In genomic region chr4:82042042-82042441, GRCh38 we compare ENCODE assay signal across 18 cellular contexts.
DNase-seq lines count a peak whose midpoint lies in the region; ATAC-seq and TF ChIP-seq lines count a peak whose summit lies in the region.
"Had no signal": no experiment of that assay in that cellular context is flagged by ENCODE, and none has a peak within 500 bp of the region (broad histone marks: within the 10 kb centered on the region; RNA-seq: fewer than 3 reads in every experiment).

No MANE protein-coding gene starts in this region.

- peak; percentile 77 to 90 for ATAC-seq in activated naive CD4-positive, alpha-beta T cell treated with anti-CD3 and anti-CD28 coated beads, Interleukin-2, amount 50 U/mL, for 72 hours
- peak; percentile 43 for ATAC-seq in stimulated activated naive CD8-positive, alpha-beta T cell treated with anti-CD3 and anti-CD28 coated beads, Interleukin-15, amount 100 ng/mL, for 72 hours
- ATAC-seq in HG03520 (IDR thresholded peaks at IDR 0.05; ENCODE audit: unreplicated experiment) = no peak

- H3K79me2 ChIP-seq in hepatocyte = peaks cover 37% of the 10 kb centered on the region

- no peaks in the 10 kb centered on the region for H4K20me1 ChIP-seq in hepatocyte (ENCODE audit: insufficient read depth, poor library complexity, severe bottlenecking)

- no peak overlapping the region for H2AFZ ChIP-seq in hepatocyte

- intact Hi-C loops in activated naive CD4-positive, alpha-beta T cell treated with anti-CD3 and anti-CD28 coated beads for 36 hours (cut with micrococcal nuclease) = loop anchor here (5.0 kb wide), 2 partner anchors 120 to 225 kb away; no protein-coding TSS in a partner anchor

- DNase-seq in activated naive CD4-positive, alpha-beta T cell treated with anti-CD3 and anti-CD28 coated beads, Interleukin-2, amount 50 U/mL, for 72 hours (ENCODE audit: low spot score in 2 of 2) = no peak
- DNase-seq in activated naive CD4-positive, alpha-beta T cell treated with anti-CD3 and anti-CD28 coated beads for 36 hours = no peak
- DNase-seq in activated naive CD8-positive, alpha-beta T cell treated with anti-CD3 and anti-CD28 coated beads for 36 hours = peak; percentile 12
- DNase-seq in hepatocyte (ENCODE audit: low spot score) = no peak
- no peak for DNase-seq in stimulated activated naive CD8-positive, alpha-beta T cell treated with anti-CD3 and anti-CD28 coated beads, Interleukin-15, amount 100 ng/mL, for 72 hours
- DNase-seq in COLO829 (ENCODE audit: low spot score) = no peak
- no peak for DNase-seq in germinal center (ENCODE audit: low spot score)
- DNase-seq: ACHN, HCEC 1CT, KBM-7, NCI-H1417 treated with DMSO at 0.1 percent for 48 hours, NCI-H2029, NCI-H2171 treated with DMSO at 0.1 percent for 48 hours, NCI-H446 treated with DMSO at 0.1 percent for 48 hours, NCI-H748 treated with DMSO at 0.1 percent for 48 hours, RPMI8226, SIG-M5 had no signal

- no peak overlapping the region for H3K4me3 ChIP-seq in hepatocyte

- peaks cover 9% of the 10 kb centered on the region for H3K4me1 ChIP-seq in hepatocyte (ENCODE audit: insufficient read depth)

- peaks cover 19% of the 10 kb centered on the region for H3K4me1 Mint-ChIP-seq in activated naive CD4-positive, alpha-beta T cell treated with anti-CD3 and anti-CD28 coated beads for 36 hours (ENCODE audit: low read depth)
- peaks cover 16% of the 10 kb centered on the region for H3K4me1 Mint-ChIP-seq in activated naive CD8-positive, alpha-beta T cell treated with anti-CD3 and anti-CD28 coated beads for 36 hours
- peaks cover 24% of the 10 kb centered on the region for H3K4me1 Mint-ChIP-seq in stimulated activated naive CD8-positive, alpha-beta T cell treated with anti-CD3 and anti-CD28 coated beads, Interleukin-15, amount 100 ng/mL, for 72 hours

- H3K9me3 ChIP-seq in hepatocyte (ENCODE audit: low read depth) = no peaks in the 10 kb centered on the region

- no peak overlapping the region for H3K27ac Mint-ChIP-seq in activated naive CD4-positive, alpha-beta T cell treated with anti-CD3 and anti-CD28 coated beads, Interleukin-2, amount 50 U/mL, for 72 hours
- H3K27ac Mint-ChIP-seq in activated naive CD4-positive, alpha-beta T cell treated with anti-CD3 and anti-CD28 coated beads for 36 hours = no peak overlapping the region
- H3K27ac Mint-ChIP-seq in activated naive CD8-positive, alpha-beta T cell treated with anti-CD3 and anti-CD28 coated beads for 36 hours = peak overlapping the region; percentile 27
- peak overlapping the region in 1 of 2 donors; percentile 23 for H3K27ac Mint-ChIP-seq in stimulated activated naive CD8-positive, alpha-beta T cell treated with anti-CD3 and anti-CD28 coated beads, Interleukin-15, amount 100 ng/mL, for 72 hours

- H3K4me2 ChIP-seq in hepatocyte = peak overlapping the region; percentile 98

- H3K36me3 ChIP-seq in hepatocyte (replicated peaks; ENCODE audit: insufficient read depth, low read depth) = no peaks in the 10 kb centered on the region

- no peaks in the 10 kb centered on the region for H3K9me2 ChIP-seq in hepatocyte (replicated peaks; ENCODE audit: insufficient read depth)

- CTCF ChIA-PET in activated naive CD4-positive, alpha-beta T cell treated with anti-CD3 and anti-CD28 coated beads for 36 hours (lab: Charles Lee) = no interaction called here

- 77% methylated on average over 3 of the region's 3 CpGs for WGBS in hepatocyte (ENCODE audit: low lambda C conversion rate, missing lambda C conversion rate)

- H3K27ac ChIP-seq in hepatocyte = peak overlapping the region; percentile 90

- H3K9me3 Mint-ChIP-seq in activated naive CD4-positive, alpha-beta T cell treated with anti-CD3 and anti-CD28 coated beads, Interleukin-2, amount 50 U/mL, for 72 hours = no peaks in the 10 kb centered on the region
- H3K9me3 Mint-ChIP-seq in activated naive CD4-positive, alpha-beta T cell treated with anti-CD3 and anti-CD28 coated beads for 36 hours = no peaks in the 10 kb centered on the region
- no peaks in the 10 kb centered on the region for H3K9me3 Mint-ChIP-seq in activated naive CD8-positive, alpha-beta T cell treated with anti-CD3 and anti-CD28 coated beads for 36 hours
- no peaks in the 10 kb centered on the region for H3K9me3 Mint-ChIP-seq in stimulated activated naive CD8-positive, alpha-beta T cell treated with anti-CD3 and anti-CD28 coated beads, Interleukin-15, amount 100 ng/mL, for 72 hours

- H3K27me3 ChIP-seq in hepatocyte = peaks cover 39% of the 10 kb centered on the region

- H3K4me3 Mint-ChIP-seq in activated naive CD4-positive, alpha-beta T cell treated with anti-CD3 and anti-CD28 coated beads for 36 hours = no peak overlapping the region
- H3K4me3 Mint-ChIP-seq in activated naive CD8-positive, alpha-beta T cell treated with anti-CD3 and anti-CD28 coated beads for 36 hours = no peak overlapping the region
- no peak overlapping the region for H3K4me3 Mint-ChIP-seq in stimulated activated naive CD8-positive, alpha-beta T cell treated with anti-CD3 and anti-CD28 coated beads, Interleukin-15, amount 100 ng/mL, for 72 hours

- peaks cover 55% of the 10 kb centered on the region for H3K27me3 Mint-ChIP-seq in activated naive CD4-positive, alpha-beta T cell treated with anti-CD3 and anti-CD28 coated beads for 36 hours (ENCODE audit: low read depth)
- H3K27me3 Mint-ChIP-seq in activated naive CD8-positive, alpha-beta T cell treated with anti-CD3 and anti-CD28 coated beads for 36 hours = peaks cover 69% of the 10 kb centered on the region
- H3K27me3 Mint-ChIP-seq in stimulated activated naive CD8-positive, alpha-beta T cell treated with anti-CD3 and anti-CD28 coated beads, Interleukin-15, amount 100 ng/mL, for 72 hours = peaks cover 87% of the 10 kb centered on the region

- H3K36me3 Mint-ChIP-seq in activated naive CD4-positive, alpha-beta T cell treated with anti-CD3 and anti-CD28 coated beads, Interleukin-2, amount 50 U/mL, for 72 hours = peaks cover 0 to 5% of the 10 kb centered on the region in 2 donors
- H3K36me3 Mint-ChIP-seq in activated naive CD4-positive, alpha-beta T cell treated with anti-CD3 and anti-CD28 coated beads for 36 hours (ENCODE audit: low read depth) = no peaks in the 10 kb centered on the region
- no peaks in the 10 kb centered on the region for H3K36me3 Mint-ChIP-seq in activated naive CD8-positive, alpha-beta T cell treated with anti-CD3 and anti-CD28 coated beads for 36 hours

- no peak for TF ChIP-seq CTCF in hepatocyte (IDR thresholded peaks at IDR 0.05; ENCODE audit: poor library complexity)
